ENCODE assay signal across 13 cellular contexts in the genomic region with DNA sequence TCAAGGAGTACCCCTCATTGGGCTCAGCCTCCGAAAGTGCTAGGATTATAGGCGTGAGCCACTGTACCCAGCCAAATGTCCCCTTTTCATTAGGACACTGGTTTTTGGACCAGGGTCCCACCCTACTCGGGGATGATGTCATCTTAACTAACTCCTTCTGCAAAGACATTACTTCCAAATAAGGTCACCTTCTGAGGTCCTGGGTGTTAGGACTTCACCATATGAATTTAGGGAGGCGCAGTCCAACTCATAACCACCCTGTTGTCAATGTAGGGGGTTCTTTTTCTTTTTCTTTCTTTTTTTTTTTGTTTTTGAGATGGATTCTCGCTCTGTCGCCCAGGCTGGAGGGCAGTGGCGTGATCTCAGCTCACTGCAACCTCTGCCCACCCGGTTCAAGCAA. TPM values are rescaled to one million over a fixed set of nuclear protein-coding genes. Genes with fewer than 3 reads are reported as not detected.
DNase-seq lines count a peak whose midpoint lies in the region; ATAC-seq and TF ChIP-seq lines count a peak whose summit lies in the region.
"Had no signal": no experiment of that assay in that cellular context is flagged by ENCODE, and none has a peak within 500 bp of the region (broad histone marks: within the 10 kb centered on the region; RNA-seq: fewer than 3 reads in every experiment).

No MANE protein-coding gene starts in this region.

- 79% methylated on average over 3 of the region's 8 CpGs; no CpG with 5 or more reads in 1 of the 2 donors for WGBS in gastroesophageal sphincter (ENCODE audit: low coverage in 1 of 2), 2 donors
- 78% methylated on average over 7 of the region's 8 CpGs for WGBS in hepatocyte (ENCODE audit: low lambda C conversion rate, missing lambda C conversion rate)

- H3K9me3 ChIP-seq in HEK293 (ENCODE audit: control insufficient read depth, insufficient read depth, low read depth, low read length) (no peaks in the 10 kb centered on the region), T-helper 17 cell (ENCODE audit: control insufficient read depth, low read length, poor library complexity, severe bottlenecking) (no peaks in the 10 kb centered on the region), gastroesophageal sphincter (no peaks in the 10 kb centered on the region), tibial artery (no peaks in the 10 kb centered on the region), hepatocyte (ENCODE audit: low read depth) (no peaks in the 10 kb centered on the region)

- no peaks in the 10 kb centered on the region for H3K36me3 ChIP-seq in HEK293 (ENCODE audit: control insufficient read depth in 2 of 2, insufficient read depth in 1 of 2, low read length in 2 of 2)
- H3K36me3 ChIP-seq in gastroesophageal sphincter: no peaks in the 10 kb centered on the region
- no peaks in the 10 kb centered on the region for H3K36me3 ChIP-seq in tibial artery
- no peaks in the 10 kb centered on the region for H3K36me3 ChIP-seq in hepatocyte (replicated peaks; ENCODE audit: insufficient read depth, low read depth)
- H3K36me3 ChIP-seq: BLaER1 had no signal

- H2AFZ ChIP-seq in hepatocyte: no peak overlapping the region

- no peaks in the 10 kb centered on the region for H3K27me3 Mint-ChIP-seq in T-helper 17 cell

- POLR2A ChIA-PET in HEK293 (lab: Yijun Ruan, JAX): no interaction called here

- H3K4me3 ChIP-seq in HEK293 (ENCODE audit: low read depth, low read length): no peak overlapping the region
- no peak overlapping the region for H3K4me3 ChIP-seq in gastroesophageal sphincter
- H3K4me3 ChIP-seq in tibial artery: no peak overlapping the region
- H3K4me3 ChIP-seq in hepatocyte: no peak overlapping the region
- H3K4me3 ChIP-seq: BLaER1 had no signal

- peak overlapping the region; percentile 80 for H3K27ac Mint-ChIP-seq in T-helper 17 cell

- DNase-seq in T-helper 17 cell (no peak), tibial artery (no peak), hepatocyte (ENCODE audit: low spot score) (no peak), NCI-H524 treated with DMSO at 0.1 percent for 48 hours (lab: John Stamatoyannopoulos, UW) (no peak)
- DNase-seq: DMS 273 treated with DMSO at 0.1 percent for 48 hours, H7, NCI-H1417, NCI-H2029, NCI-H510A treated with DMSO at 0.1 percent for 48 hours had no signal

- TF ChIP-seq CTCF in HEK293 (tag by site-specific recombination; IDR thresholded peaks at IDR 0.05) (no peak), gastroesophageal sphincter (IDR thresholded peaks at IDR 0.05) (no peak), tibial artery (IDR thresholded peaks at IDR 0.05) (no peak), hepatocyte (IDR thresholded peaks at IDR 0.05; ENCODE audit: poor library complexity) (no peak)

- TF ChIP-seq POLR2A in gastroesophageal sphincter (IDR thresholded peaks at IDR 0.05): no peak

- H3K79me2 ChIP-seq in hepatocyte: no peaks in the 10 kb centered on the region

- H3K36me3 Mint-ChIP-seq in T-helper 17 cell (ENCODE audit: low read depth): no peaks in the 10 kb centered on the region

- no peak for TF ChIP-seq EP300 in gastroesophageal sphincter (IDR thresholded peaks at IDR 0.05)

- no peaks in the 10 kb centered on the region for H4K20me1 ChIP-seq in hepatocyte (ENCODE audit: insufficient read depth, poor library complexity, severe bottlenecking)
- H4K20me1 ChIP-seq: BLaER1 had no signal

- intact Hi-C loops in tibial artery (cut with DNase I; ENCODE audit: low total_unique reads): no loop called here

- H3K27me3 ChIP-seq in gastroesophageal sphincter: no peaks in the 10 kb centered on the region
- H3K27me3 ChIP-seq in tibial artery: no peaks in the 10 kb centered on the region
- H3K27me3 ChIP-seq in hepatocyte: peaks cover 7% of the 10 kb centered on the region
- H3K27me3 ChIP-seq: BLaER1 had no signal

- H3K9me2 ChIP-seq in hepatocyte (replicated peaks; ENCODE audit: insufficient read depth): no peaks in the 10 kb centered on the region

- H3K4me1 ChIP-seq in HEK293 (ENCODE audit: control insufficient read depth, insufficient read depth, low read length) (no peaks in the 10 kb centered on the region), gastroesophageal sphincter (peaks cover 17 to 59% (median 37%) of the 10 kb centered on the region in 3 donors), tibial artery (peaks cover 3 to 56% (median 46%) of the 10 kb centered on the region in 4 donors), hepatocyte (ENCODE audit: insufficient read depth) (peaks cover 24% of the 10 kb centered on the region)

- peaks cover 10% of the 10 kb centered on the region for H3K4me1 Mint-ChIP-seq in T-helper 17 cell

- CTCF ChIA-PET in HEK293 (lab: Yijun Ruan, JAX): interaction anchor here (0.6 kb wide), 1 partner anchor 154 kb away, joined by 3 read pairs; no protein-coding TSS in a partner anchor

- no peak overlapping the region for H3K27ac ChIP-seq in HEK293 (ENCODE audit: extremely low read depth, low read depth, low read length)
- peak overlapping the region; percentile 36 to 94 (median 92) for H3K27ac ChIP-seq in gastroesophageal sphincter
- peak overlapping the region; percentile 39 to 52 for H3K27ac ChIP-seq in tibial artery
- H3K27ac ChIP-seq in hepatocyte: no peak overlapping the region
- H3K27ac ChIP-seq: BLaER1 had no signal

- no peak overlapping the region for H3K4me2 ChIP-seq in hepatocyte
- H3K4me2 ChIP-seq: BLaER1 had no signal

- ATAC-seq in T-helper 17 cell (no peak), gastroesophageal sphincter (no peak), GM18511 (IDR thresholded peaks at IDR 0.05; ENCODE audit: unreplicated experiment) (no peak)

- H3K4me3 Mint-ChIP-seq in T-helper 17 cell: no peak overlapping the region

TF ChIP-seq in HEK293, 187 proteins besides CTCF, POLR2A, EP300 and RAD21 (continues in another document):
- TF ChIP-seq OSR2 (tag by site-specific recombination; IDR thresholded peaks at IDR 0.05) (no peak), ZNF629 (tag by site-specific recombination; IDR thresholded peaks at IDR 0.05) (peak; percentile 32), ZNF473 (tag by site-specific recombination; IDR thresholded peaks at IDR 0.05) (no peak), ZNF791 (tag by site-specific recombination; IDR thresholded peaks at IDR 0.05) (no peak), KLF8 (tag by site-specific recombination; IDR thresholded peaks at IDR 0.05) (peak; percentile 29; the same call in 1 of the 2 replicates), GLIS2 (tag by site-specific recombination; IDR thresholded peaks at IDR 0.05) (no peak), SP2 (tag by site-specific recombination; IDR thresholded peaks at IDR 0.05) (0 out of 2 replicates have a peak, but pooled peaks have one; percentile 6), HOXD13 (CRISPR knock-in tag; IDR thresholded peaks at IDR 0.05; ENCODE audit: borderline replicate concordance) (no peak), ZNF10 (tag by site-specific recombination; IDR thresholded peaks at IDR 0.05) (peak; percentile 71), ZNF624 (tag by site-specific recombination; IDR thresholded peaks at IDR 0.05) (no peak), ZBTB17 (tag by site-specific recombination; IDR thresholded peaks at IDR 0.05) (no peak), ZEB2 (tag by site-specific recombination; IDR thresholded peaks at IDR 0.05) (no peak), SALL2 (tag by site-specific recombination; IDR thresholded peaks at IDR 0.05; ENCODE audit: borderline replicate concordance) (no peak), KLF9 (tag by site-specific recombination; IDR thresholded peaks at IDR 0.05; ENCODE audit: low read depth) (no peak), ZNF549 (tag by site-specific recombination; IDR thresholded peaks at IDR 0.05) (no peak), ZNF169 (tag by site-specific recombination; IDR thresholded peaks at IDR 0.05) (no peak), TCF7L2 (IDR thresholded peaks at IDR 0.05; ENCODE audit: borderline replicate concordance, low read depth, low read length) (no peak), ZNF777 (tag by site-specific recombination; IDR thresholded peaks at IDR 0.05; ENCODE audit: borderline replicate concordance) (no peak)
- TF ChIP-seq, protein P1, sequence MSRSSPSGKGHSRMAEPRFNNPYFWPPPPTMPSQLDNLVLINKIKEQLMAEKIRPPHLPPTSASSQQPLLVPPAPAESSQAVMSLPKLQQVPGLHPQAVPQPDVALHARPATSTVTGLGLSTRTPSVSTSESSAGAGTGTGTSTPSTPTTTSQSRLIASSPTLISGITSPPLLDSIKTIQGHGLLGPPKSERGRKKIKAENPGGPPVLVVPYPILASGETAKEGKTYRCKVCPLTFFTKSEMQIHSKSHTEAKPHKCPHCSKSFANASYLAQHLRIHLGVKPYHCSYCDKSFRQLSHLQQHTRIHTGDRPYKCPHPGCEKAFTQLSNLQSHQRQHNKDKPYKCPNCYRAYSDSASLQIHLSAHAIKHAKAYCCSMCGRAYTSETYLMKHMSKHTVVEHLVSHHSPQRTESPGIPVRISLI (tag by site-specific recombination; IDR thresholded peaks at IDR 0.05): no peak
- TF ChIP-seq, protein P2, sequence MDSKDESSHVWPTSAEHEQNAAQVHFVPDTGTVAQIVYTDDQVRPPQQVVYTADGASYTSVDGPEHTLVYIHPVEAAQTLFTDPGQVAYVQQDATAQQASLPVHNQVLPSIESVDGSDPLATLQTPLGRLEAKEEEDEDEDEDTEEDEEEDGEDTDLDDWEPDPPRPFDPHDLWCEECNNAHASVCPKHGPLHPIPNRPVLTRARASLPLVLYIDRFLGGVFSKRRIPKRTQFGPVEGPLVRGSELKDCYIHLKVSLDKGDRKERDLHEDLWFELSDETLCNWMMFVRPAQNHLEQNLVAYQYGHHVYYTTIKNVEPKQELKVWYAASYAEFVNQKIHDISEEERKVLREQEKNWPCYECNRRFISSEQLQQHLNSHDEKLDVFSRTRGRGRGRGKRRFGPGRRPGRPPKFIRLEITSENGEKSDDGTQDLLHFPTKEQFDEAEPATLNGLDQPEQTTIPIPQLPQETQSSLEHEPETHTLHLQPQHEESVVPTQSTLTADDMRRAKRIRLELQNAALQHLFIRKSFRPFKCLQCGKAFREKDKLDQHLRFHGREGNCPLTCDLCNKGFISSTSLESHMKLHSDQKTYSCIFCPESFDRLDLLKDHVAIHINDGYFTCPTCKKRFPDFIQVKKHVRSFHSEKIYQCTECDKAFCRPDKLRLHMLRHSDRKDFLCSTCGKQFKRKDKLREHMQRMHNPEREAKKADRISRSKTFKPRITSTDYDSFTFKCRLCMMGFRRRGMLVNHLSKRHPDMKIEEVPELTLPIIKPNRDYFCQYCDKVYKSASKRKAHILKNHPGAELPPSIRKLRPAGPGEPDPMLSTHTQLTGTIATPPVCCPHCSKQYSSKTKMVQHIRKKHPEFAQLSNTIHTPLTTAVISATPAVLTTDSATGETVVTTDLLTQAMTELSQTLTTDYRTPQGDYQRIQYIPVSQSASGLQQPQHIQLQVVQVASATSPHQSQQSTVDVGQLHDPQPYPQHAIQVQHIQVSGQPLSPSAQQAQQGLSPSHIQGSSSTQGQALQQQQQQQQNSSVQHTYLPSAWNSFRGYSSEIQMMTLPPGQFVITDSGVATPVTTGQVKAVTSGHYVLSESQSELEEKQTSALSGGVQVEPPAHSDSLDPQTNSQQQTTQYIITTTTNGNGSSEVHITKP (tag by site-specific recombination; IDR thresholded peaks at IDR 0.05): peak; percentile 96

RNA-seq across cellular contexts. Expression of gene NFIC, which starts 32.7 kb away (rescaled TPM):
- 10 to 100 TPM; 29.0 to 29.3 TPM for total RNA-seq in T-helper 17 cell
- total RNA-seq in gastroesophageal sphincter: 100 to 1,000 TPM; 125 to 285 (median 155) TPM
- total RNA-seq in hepatocyte: 7.1 and 7.8 TPM in 2 replicates
- 20.9 and 30.5 TPM in 2 replicates for polyA plus RNA-seq in hepatocyte

Comparison
In these comparisons a context has a peak if more than half of its experiments do, and no peak if none do; other contexts are left out.
1. H3K27ac ChIP-seq: peak in gastroesophageal sphincter (4 of 4) and tibial artery (2 of 2); none in HEK293 (single experiment) and hepatocyte (single experiment).
2. RNA of gene NFIC, which starts 32.7 kb away (total RNA-seq): 125 to 285 TPM in gastroesophageal sphincter; 29.0 to 29.3 TPM in T-helper 17 cell and 7.1 to 7.8 TPM in hepatocyte; every median in the first group is over 4 times any median in the second.